ENCODE assay signal across 26 cellular contexts in genomic region chr1:193730017-193730416, GRCh38.
A peak's percentile ranks its signal among the peaks of the same experiment; 100 is the strongest.
DNase-seq lines count a peak whose midpoint lies in the region; ATAC-seq and TF ChIP-seq lines count a peak whose summit lies in the region.
"Had no signal": no experiment of that assay in that cellular context is flagged by ENCODE, and none has a peak within 500 bp of the region (broad histone marks: within the 10 kb centered on the region; RNA-seq: fewer than 3 reads in every experiment).

No MANE protein-coding gene starts in this region.

- no peak for TF ChIP-seq POLR2A in NB4 (IDR thresholded peaks at IDR 0.05; ENCODE audit: extremely low read depth, insufficient read length)

- no peak for ATAC-seq in HG02571 (IDR thresholded peaks at IDR 0.05; ENCODE audit: unreplicated experiment)
- no peak for ATAC-seq in HG03571 (IDR thresholded peaks at IDR 0.05; ENCODE audit: unreplicated experiment)
- no peak for ATAC-seq in HG02981 (IDR thresholded peaks at IDR 0.05; ENCODE audit: unreplicated experiment)
- ATAC-seq: activated naive CD4-positive, alpha-beta T cell treated with anti-CD3 and anti-CD28 coated beads, Interleukin-2, amount 50 U/mL, for 72 hours; activated T-helper 17 cell treated with anti-CD3 and anti-CD28 coated beads, Interleukin-2, amount 50 U/mL, for 72 hours; CD8-positive, alpha-beta T cell; esophagus mucosa; GM12878; natural killer cell; right cardiac atrium; stimulated activated naive CD8-positive, alpha-beta T cell treated with anti-CD3 and anti-CD28 coated beads, Interleukin-15, amount 100 ng/mL, for 72 hours had no signal

- TF ChIP-seq CTCF in NB4 (IDR thresholded peaks at IDR 0.05; ENCODE audit: low read depth, low read length) = no peak

- intact Hi-C loops in head of caudate nucleus (cut with DNase I) = no loop called here

- peak; percentile 15 for DNase-seq in EL
- peak; percentile 4 for DNase-seq in NB4 (ENCODE audit: low read depth)
- peak; percentile 92 for DNase-seq in amniotic epithelial cell (ENCODE audit: low read depth)
- peak in 24 of 42 donors; percentile 3 to 73 (median 36) for DNase-seq in head of caudate nucleus
- no peak for DNase-seq in DMS114 treated with DMSO at 0.1 percent for 48 hours (lab: John Stamatoyannopoulos, UW; ENCODE audit: unreplicated experiment)
- DNase-seq: activated CD4-positive, alpha-beta T cell treated with anti-CD3 and anti-CD28 coated beads for 48 hours; CD8-positive, alpha-beta T cell; effector CD4-positive, alpha-beta T cell; Karpas-422; left colon; midbrain; natural killer cell; NCI-H1105; NCI-H2081 treated with DMSO at 0.1 percent for 48 hours; right cardiac atrium; SHP77 treated with DMSO at 0.1 percent for 48 hours; stimulated activated naive CD8-positive, alpha-beta T cell treated with anti-CD3 and anti-CD28 coated beads, Interleukin-15, amount 100 ng/mL, for 72 hours; T-helper 1 cell; trophoblast cell had no signal

- H3K4me3 ChIP-seq in NB4 (ENCODE audit: low read depth, low read length) = no peak overlapping the region
- H3K4me3 ChIP-seq: GM12878 had no signal
